8 cellular contexts compared by ENCODE assay signal in genomic region chr17:21214777-21215541, GRCh38. TPM values are rescaled to one million over a fixed set of nuclear protein-coding genes. Genes with fewer than 3 reads are reported as not detected.
DNase-seq lines count a peak whose midpoint lies in the region; ATAC-seq and TF ChIP-seq lines count a peak whose summit lies in the region.

No MANE protein-coding gene starts in this region.

- BruUV-seq in HCT116 (replicated peaks; lab: Mats Ljungman, UMichigan) = TSS peak; percentile 54

- RAD21 ChIA-PET in HCT116 (lab: Charles Lee; ENCODE audit: low non-redundant PET in 1 of 2, low total read pairs in 2 of 2, uncharacterized antibody in 2 of 2, unreplicated experiment in 2 of 2) = no interaction called here

- TF ChIP-seq CTCF in GM12864 (IDR thresholded peaks at IDR 0.05; ENCODE audit: low read depth, low read length, missing control alignments) (no peak), HCT116 (IDR thresholded peaks at IDR 0.05 in 2 of 3, conservative IDR thresholded peaks at IDR 0.05 in 1 of 3; ENCODE audit: borderline replicate concordance in 1 of 3, insufficient read depth in 1 of 3, low read depth in 2 of 3, low read length in 2 of 3) (no peak), OCI-LY3 (IDR thresholded peaks at IDR 0.05; ENCODE audit: low read depth, low read length) (no peak), endodermal cell (conservative IDR thresholded peaks at IDR 0.05) (no peak)

- ATAC-seq in HCT116 = peak; percentile 7
- ATAC-seq in HG03139 (IDR thresholded peaks at IDR 0.05; ENCODE audit: unreplicated experiment) = no peak

- H3K4me3 ChIP-seq in GM12864 (ENCODE audit: low read depth, low read length) (peak overlapping the region; percentile 91), HCT116 (replicated peaks in 1 of 2; ENCODE audit: low read depth in 1 of 2, low read length in 2 of 2) (peak overlapping the region; percentile 79 to 98), OCI-LY3 (ENCODE audit: low read length) (peak overlapping the region; percentile 91), endodermal cell (ENCODE audit: low read length) (peak overlapping the region; percentile 96), muscle layer of duodenum (ENCODE audit: low read depth in 1 of 2, low read length in 2 of 2) (peak overlapping the region; percentile 75 to 99)

- no peak for TF ChIP-seq RAD21 in HCT116 (IDR thresholded peaks at IDR 0.05; ENCODE audit: low read depth)

- no peak for DNase-seq in GM12864 (ENCODE audit: low read depth)
- DNase-seq in HCT116 (ENCODE audit: low read depth, low spot score) = no peak
- peak; percentile 91 for DNase-seq in endodermal cell
- DNase-seq in activated effector memory CD4-positive, alpha-beta T cell treated with Interleukin-2 at 50 U/mL for 16 hours = no peak
- DNase-seq in NCI-H1417 treated with DMSO at 0.1 percent for 48 hours (lab: John Stamatoyannopoulos, UW) = no peak

- no peaks in the 10 kb centered on the region for H3K27me3 ChIP-seq in HCT116 (ENCODE audit: insufficient read depth, low read length)
- H3K27me3 ChIP-seq in OCI-LY3 (ENCODE audit: low read depth, low read length) = no peaks in the 10 kb centered on the region
- H3K27me3 ChIP-seq in endodermal cell (ENCODE audit: control insufficient read depth, insufficient read depth, low read length, poor library complexity, severe bottlenecking) = no peaks in the 10 kb centered on the region
- no peaks in the 10 kb centered on the region for H3K27me3 ChIP-seq in muscle layer of duodenum (ENCODE audit: low read depth, low read length)

- H3K9ac ChIP-seq in HCT116 (ENCODE audit: low read length) (peak overlapping the region; percentile 99), OCI-LY3 (ENCODE audit: low read length) (peak overlapping the region; percentile 66), endodermal cell (ENCODE audit: extremely low read depth, low read length, poor library complexity, severe bottlenecking) (peak overlapping the region; percentile 92)

- peak overlapping the region; percentile 95 for H3K27ac Mint-ChIP-seq in endodermal cell

- no peak overlapping the region for H2AFZ ChIP-seq in HCT116 (ENCODE audit: low read depth, low read length, poor library complexity, severe bottlenecking)
- no peak overlapping the region for H2AFZ ChIP-seq in OCI-LY3 (ENCODE audit: low read depth, low read length)

- peaks cover 9% of the 10 kb centered on the region for H3K36me3 Mint-ChIP-seq in endodermal cell (ENCODE audit: low read depth)

- H3K4me1 ChIP-seq in HCT116 (ENCODE audit: control insufficient read depth in 1 of 2, insufficient read depth in 2 of 2, low read length in 2 of 2) (peaks cover 17 to 27% of the 10 kb centered on the region in 2 experiments; a peak in 3 of 4 replicates), OCI-LY3 (ENCODE audit: low read length) (peaks cover 10% of the 10 kb centered on the region), endodermal cell (ENCODE audit: control insufficient read depth, insufficient read depth, low read length) (peaks cover 23% of the 10 kb centered on the region), muscle layer of duodenum (ENCODE audit: control insufficient read depth in 1 of 2, insufficient read depth in 2 of 2, low read length in 2 of 2) (peaks cover 15 to 43% of the 10 kb centered on the region in 2 donors)

- no peaks in the 10 kb centered on the region for H3K9me3 Mint-ChIP-seq in endodermal cell

- peak overlapping the region; percentile 98 for H3K4me2 ChIP-seq in HCT116 (ENCODE audit: low read length)
- peak overlapping the region; percentile 74 for H3K4me2 ChIP-seq in OCI-LY3 (ENCODE audit: low read length)

- no peaks in the 10 kb centered on the region for H3K27me3 Mint-ChIP-seq in endodermal cell (ENCODE audit: insufficient read depth)

- TF ChIP-seq POLR2A in HCT116 (IDR thresholded peaks at IDR 0.05; ENCODE audit: borderline replicate concordance, extremely low read depth, insufficient read depth, insufficient read length) = no peak

- no peaks in the 10 kb centered on the region for H3K9me3 ChIP-seq in HCT116 (ENCODE audit: control insufficient read depth in 1 of 2, insufficient read depth in 1 of 2, low read depth in 1 of 2, low read length in 2 of 2)
- no peaks in the 10 kb centered on the region for H3K9me3 ChIP-seq in OCI-LY3 (ENCODE audit: insufficient read depth, low read length)
- H3K9me3 ChIP-seq in endodermal cell (ENCODE audit: control insufficient read depth, low read length) = no peaks in the 10 kb centered on the region
- no peaks in the 10 kb centered on the region for H3K9me3 ChIP-seq in muscle layer of duodenum (ENCODE audit: control insufficient read depth in 1 of 2, low read length in 2 of 2)

- H3K36me3 ChIP-seq in HCT116 (ENCODE audit: control insufficient read depth in 1 of 2, insufficient read depth in 2 of 2, low read length in 2 of 2) (peaks cover 2 to 13% of the 10 kb centered on the region in 2 experiments; a peak in 1 of 4 replicates), OCI-LY3 (replicated peaks; ENCODE audit: low read depth, low read length) (no peaks in the 10 kb centered on the region), endodermal cell (ENCODE audit: control insufficient read depth, insufficient read depth, low read length) (peaks cover 17% of the 10 kb centered on the region), muscle layer of duodenum (ENCODE audit: control insufficient read depth in 1 of 2, insufficient read depth in 2 of 2, low read length in 2 of 2) (peaks cover 11 to 13% of the 10 kb centered on the region in 2 donors)

- CTCF ChIA-PET in HCT116 (lab: Charles Lee) = no interaction called here

- H3K27ac ChIP-seq in HCT116 (ENCODE audit: low read depth, low read length) (peak overlapping the region; percentile 87), OCI-LY3 (ENCODE audit: low read length) (peak overlapping the region; percentile 53), endodermal cell (ENCODE audit: low read depth, low read length) (peak overlapping the region; percentile 91), muscle layer of duodenum (ENCODE audit: low read length) (peak overlapping the region; percentile 89)

- intact Hi-C loops in HCT116 (cut with micrococcal nuclease) = loop anchor here (5.0 kb wide), 1 partner anchor 173 kb away; the partner anchor contains the start of gene USP22

- H3K9me2 ChIP-seq in HCT116 (ENCODE audit: insufficient read depth) = no peaks in the 10 kb centered on the region

- POLR2A ChIA-PET in HCT116 (lab: Charles Lee) = interaction anchor here (0.7 kb wide), 1 partner anchor 21 kb away, joined by 3 read pairs; no protein-coding TSS in a partner anchor

- H3K79me2 ChIP-seq in HCT116 (ENCODE audit: insufficient read depth, low read length) (peaks cover 84% of the 10 kb centered on the region), OCI-LY3 (ENCODE audit: low read length) (peaks cover 56% of the 10 kb centered on the region)

- peaks cover 8% of the 10 kb centered on the region; the same call in 1 of the 2 replicates for H4K20me1 ChIP-seq in HCT116 (ENCODE audit: insufficient read depth)
- H4K20me1 ChIP-seq in OCI-LY3 (ENCODE audit: insufficient read depth, low read length) = peaks cover 5% of the 10 kb centered on the region; the same call in 1 of the 2 replicates

- WGBS in endodermal cell (ENCODE audit: insufficient coverage in 1 of 2, insufficient read length in 1 of 2), 2 experiments = 6 to 10% methylated on average over 13 to 23 of the region's 23 CpGs

- H3K4me3 Mint-ChIP-seq in endodermal cell = peak overlapping the region; percentile 83

- peaks cover 53% of the 10 kb centered on the region for H3K4me1 Mint-ChIP-seq in endodermal cell

TF ChIP-seq in HCT116, 20 proteins besides CTCF, POLR2A, EP300 and RAD21:
- TF ChIP-seq SP1 (IDR thresholded peaks at IDR 0.05; ENCODE audit: low read depth) (no peak), ZFX (IDR thresholded peaks at IDR 0.05) (peak; percentile 2; the same call in 1 of the 2 replicates)

RNA-seq across cellular contexts. Expression of gene TMEM11, which starts 1.0 kb away (rescaled TPM):
- total RNA-seq in HCT116 (2021; ENCODE audit: unreplicated experiment) (31.0 TPM), endodermal cell (10 to 100 TPM; 26.3 to 28.0 TPM)
- polyA plus RNA-seq in HCT116 (2012) = 30.7 and 34.6 TPM in 2 replicates
- polyA plus RNA-seq in endodermal cell (2013, experiment 1 of 2) = 29.6 TPM
- polyA plus RNA-seq in endodermal cell (2013, experiment 2 of 2) = 26.6 TPM

RNA-seq across cellular contexts. Expression of gene NATD1, which starts 38.3 kb away (rescaled TPM):
- total RNA-seq in HCT116 (2021; ENCODE audit: unreplicated experiment) = 3.1 TPM
- polyA plus RNA-seq in HCT116 (2012) = 2.2 and 2.7 TPM in 2 replicates
- 10 to 100 TPM; 12.2 to 17.2 TPM for total RNA-seq in endodermal cell
- polyA plus RNA-seq in endodermal cell (2013, experiment 1 of 2) = 15.2 TPM
- 13.7 TPM for polyA plus RNA-seq in endodermal cell (2013, experiment 2 of 2)
